ENCODE assay signal across 19 cellular contexts in the genomic region with DNA sequence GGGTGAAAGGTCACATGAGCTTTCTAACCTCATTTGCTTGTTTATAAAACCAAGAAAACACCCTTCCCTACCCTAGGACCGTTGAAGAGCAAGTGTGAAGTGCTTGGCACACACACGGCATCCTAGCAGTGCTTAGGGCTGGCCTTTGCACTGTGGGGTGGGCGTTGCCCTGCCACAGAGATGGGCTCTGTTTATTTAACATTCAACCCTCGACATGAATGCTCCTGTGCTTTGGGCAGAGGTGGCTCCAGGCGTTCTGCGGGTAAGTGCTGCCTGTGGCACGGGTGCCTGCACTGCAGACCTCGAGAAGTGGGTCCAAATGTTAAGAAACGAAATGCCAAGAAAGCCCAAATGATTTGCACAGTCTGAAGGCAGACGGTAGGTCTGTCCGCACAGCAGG.
DNase-seq lines count a peak whose midpoint lies in the region; ATAC-seq, FAIRE-seq and TF ChIP-seq lines count a peak whose summit lies in the region.
"Had no signal": no experiment of that assay in that cellular context is flagged by ENCODE, and none has a peak within 500 bp of the region (broad histone marks: within the 10 kb centered on the region; RNA-seq: fewer than 3 reads in every experiment).

No MANE protein-coding gene starts in this region.

- H4K5ac ChIP-seq in H1 (ENCODE audit: insufficient read length, low read depth, low read length) (no peak overlapping the region), mesendoderm (ENCODE audit: low read length) (no peak overlapping the region), H9 (ENCODE audit: insufficient read length, low read depth, low read length) (no peak overlapping the region)

- H2AFZ ChIP-seq in H1 (ENCODE audit: low read length) (no peak overlapping the region), H9 (ENCODE audit: low read length) (no peak overlapping the region)
- H2AFZ ChIP-seq: PC-9 had no signal

- no peaks in the 10 kb centered on the region for H3K36me3 ChIP-seq in heart right ventricle
- H3K36me3 ChIP-seq in H1 (ENCODE audit: control insufficient read depth in 2 of 4, insufficient read depth in 4 of 4, low read length in 3 of 4), result no peaks in the 10 kb centered on the region
- H3K36me3 ChIP-seq in mesendoderm (ENCODE audit: control insufficient read depth, insufficient read depth, low read length), result no peaks in the 10 kb centered on the region
- H3K36me3 ChIP-seq in skeletal muscle tissue (ENCODE audit: control insufficient read depth in 3 of 3, insufficient read depth in 3 of 3, low read length in 3 of 3), result no peaks in the 10 kb centered on the region
- H3K36me3 ChIP-seq: BE2C had no signal

- no peaks in the 10 kb centered on the region for H3K27me3 ChIP-seq in heart right ventricle
- no peaks in the 10 kb centered on the region for H3K27me3 ChIP-seq in H1 (replicated peaks in 1 of 4; ENCODE audit: control insufficient read depth in 3 of 4, extremely low read depth in 1 of 4, insufficient read depth in 3 of 4, low read length in 3 of 4)
- no peaks in the 10 kb centered on the region for H3K27me3 ChIP-seq in mesendoderm (ENCODE audit: insufficient read depth, low read length, poor library complexity)
- H3K27me3 ChIP-seq in skeletal muscle tissue (ENCODE audit: control insufficient read depth in 3 of 3, insufficient read depth in 3 of 3, low read length in 3 of 3), result no peaks in the 10 kb centered on the region
- no peaks in the 10 kb centered on the region for H3K27me3 ChIP-seq in H9 (ENCODE audit: insufficient read depth, low read length)
- H3K27me3 ChIP-seq: BE2C had no signal

- H2BK5ac ChIP-seq in H1 (ENCODE audit: low read depth, low read length) (no peak overlapping the region), mesendoderm (ENCODE audit: low read length) (peak overlapping the region; percentile 55), H9 (ENCODE audit: insufficient read length, low read length) (no peak overlapping the region)

- H3K27ac ChIP-seq in heart right ventricle, result peak overlapping the region; percentile 46 to 97 (median 78)
- no peak overlapping the region for H3K27ac ChIP-seq in H1 (ENCODE audit: low read depth, low read length)
- peak overlapping the region; percentile 61 for H3K27ac ChIP-seq in mesendoderm (ENCODE audit: low read depth, low read length)
- H3K27ac ChIP-seq in skeletal muscle tissue (ENCODE audit: low read depth, low read length), result peak overlapping the region; percentile 67
- H3K27ac ChIP-seq in H9 (ENCODE audit: insufficient read length, low read depth, low read length), result no peak overlapping the region
- H3K27ac ChIP-seq: PC-9 had no signal

- H3K23me2 ChIP-seq in H1 (ENCODE audit: low read depth, low read length) (no peaks in the 10 kb centered on the region), H9 (ENCODE audit: insufficient read length, low read depth, low read length, poor library complexity, severe bottlenecking) (no peaks in the 10 kb centered on the region)

- H3K23ac ChIP-seq in H1 (ENCODE audit: insufficient read length), result no peak overlapping the region
- no peak overlapping the region for H3K23ac ChIP-seq in mesendoderm (ENCODE audit: low read length)
- no peak overlapping the region for H3K23ac ChIP-seq in H9 (ENCODE audit: insufficient read length, low read depth, low read length)

- POLR2A ChIA-PET in H1 (lab: Charles Lee; ENCODE audit: partially characterized antibody), result no interaction called here

- 0 out of 2 replicates have a peak overlapping the region, but pooled peaks have one; percentile 23 for H2BK15ac ChIP-seq in H1 (ENCODE audit: low read length)
- no peak overlapping the region for H2BK15ac ChIP-seq in mesendoderm (replicated peaks; ENCODE audit: low read depth)
- no peak overlapping the region for H2BK15ac ChIP-seq in H9 (ENCODE audit: low read depth, low read length)

- intact Hi-C loops in heart right ventricle (cut with DNase I), result loop anchor here in 5 of 10 donors (5.0 to 10.0 kb wide), 9 partner anchors 73 to 173 kb away; a partner anchor contains a TSS
- intact Hi-C loops in Right ventricle myocardium inferior (cut with DNase I), result loop anchor here (2.0 to 5.0 kb wide), 4 partner anchors 65 to 165 kb away; no protein-coding TSS in a partner anchor

- H4K20me1 ChIP-seq in H1 (replicated peaks in 1 of 2; ENCODE audit: control insufficient read depth in 1 of 2, insufficient read depth in 2 of 2, low read length in 2 of 2) (no peaks in the 10 kb centered on the region), H9 (ENCODE audit: control insufficient read depth, insufficient read depth, insufficient read length) (no peaks in the 10 kb centered on the region)

- H2BK120ac ChIP-seq in H1 (replicated peaks; ENCODE audit: low read depth, low read length) (no peak overlapping the region), mesendoderm (ENCODE audit: low read depth, low read length) (no peak overlapping the region), H9 (ENCODE audit: low read depth, low read length, poor library complexity, severe bottlenecking) (no peak overlapping the region)

- 39 to 52% methylated on average over 11 of the region's 11 CpGs for whole genome bisulfite sequencing in heart right ventricle, 2 donors
- 93% methylated on average over 11 of the region's 11 CpGs; no CpG with 5 or more reads in 1 of the 2 experiments for WGBS in H1 (ENCODE audit: extremely low coverage in 1 of 2, insufficient coverage in 1 of 2, insufficient read length in 1 of 2, insufficient replicate concordance in 2 of 2, low coverage in 1 of 2, low lambda C conversion rate in 2 of 2, missing lambda C conversion rate in 1 of 2), 2 experiments
- WGBS in mesendoderm (ENCODE audit: extremely low coverage, insufficient coverage, low lambda C conversion rate), result no CpG with 5 or more reads among the region's 11 CpGs
- no CpG with 5 or more reads among the region's 11 CpGs for WGBS in H9 (ENCODE audit: extremely low coverage, insufficient read length, low lambda C conversion rate)

- H3K27me3 Mint-ChIP-seq in H9 (ENCODE audit: low read depth), result no peaks in the 10 kb centered on the region; the same call in 1 of the 2 replicates

- H3K4ac ChIP-seq in H1 (replicated peaks; ENCODE audit: insufficient read length, low read depth, low read length), result no peak overlapping the region
- H3K4ac ChIP-seq in mesendoderm (ENCODE audit: low read depth, low read length), result peak overlapping the region; percentile 41
- H3K4ac ChIP-seq in H9 (ENCODE audit: low read depth, low read length), result no peak overlapping the region

- ATAC-seq in heart right ventricle, result peak in 1 of 8 donors; percentile 21
- ATAC-seq in Right ventricle myocardium inferior, result no peak

- no peaks in the 10 kb centered on the region; the same call in 1 of the 2 replicates for H3K79me1 ChIP-seq in H1 (ENCODE audit: low read depth, low read length)
- H3K79me1 ChIP-seq in mesendoderm (ENCODE audit: low read length), result no peaks in the 10 kb centered on the region
- no peaks in the 10 kb centered on the region for H3K79me1 ChIP-seq in H9 (ENCODE audit: insufficient read depth, low read depth, low read length, poor library complexity, severe bottlenecking)

- TF ChIP-seq CTCF in heart right ventricle (IDR thresholded peaks at IDR 0.05), result no peak
- no peak for TF ChIP-seq CTCF in H1 (IDR thresholded peaks at IDR 0.05; ENCODE audit: control extremely low read depth in 1 of 3, insufficient read depth in 1 of 3, low read depth in 1 of 3, low read length in 3 of 3)
- TF ChIP-seq CTCF in H9 (conservative IDR thresholded peaks at IDR 0.05), result no peak

- FAIRE-seq in H1 (lab: Jason Lieb, UNC), result no peak
- FAIRE-seq: GM12891 had no signal

- peaks cover 0 to 82% (median 47%) of the 10 kb centered on the region in 9 donors for H3K4me1 ChIP-seq in heart right ventricle
- H3K4me1 ChIP-seq in H1 (replicated peaks in 1 of 4; ENCODE audit: control insufficient read depth in 3 of 4, insufficient read depth in 4 of 4, low read length in 3 of 4), result peaks cover 3 to 18% (median 5%) of the 10 kb centered on the region in 4 experiments; a peak in 6 of 7 replicates
- peaks cover 21% of the 10 kb centered on the region for H3K4me1 ChIP-seq in mesendoderm (ENCODE audit: control insufficient read depth, low read depth, low read length)
- peaks cover 27 to 51% (median 45%) of the 10 kb centered on the region in 3 donors for H3K4me1 ChIP-seq in skeletal muscle tissue (ENCODE audit: control insufficient read depth in 3 of 3, insufficient read depth in 3 of 3, low read length in 3 of 3)
- peaks cover 10% of the 10 kb centered on the region; the same call in 1 of the 2 replicates for H3K4me1 ChIP-seq in H9 (ENCODE audit: insufficient read depth, low read length)
- H3K4me1 ChIP-seq: BE2C had no signal

- TF ChIP-seq POLR2A in H1 (IDR thresholded peaks at IDR 0.05; ENCODE audit: control extremely low read depth in 1 of 2, low read depth in 2 of 2, low read length in 2 of 2), result no peak

- TF ChIP-seq RAD21 in H1 (IDR thresholded peaks at IDR 0.05 in 1 of 2, conservative IDR thresholded peaks at IDR 0.05 in 1 of 2; ENCODE audit: low read depth in 2 of 2, low read length in 2 of 2), result no peak

- H3K56ac ChIP-seq in H1 (replicated peaks; ENCODE audit: insufficient read length, low read depth, low read length), result no peak overlapping the region
- peak overlapping the region; percentile 61 for H3K56ac ChIP-seq in mesendoderm (ENCODE audit: low read length)
- no peak overlapping the region for H3K56ac ChIP-seq in H9 (ENCODE audit: insufficient read length, low read depth, low read length)

- H3K9me3 Mint-ChIP-seq in H9, result no peaks in the 10 kb centered on the region
- H3K9me3 Mint-ChIP-seq: IgD-negative memory B cell had no signal

- no peak overlapping the region for H3K9ac ChIP-seq in H1 (replicated peaks in 1 of 4; ENCODE audit: extremely low read depth in 1 of 4, low read depth in 3 of 4, low read length in 3 of 4)
- H3K9ac ChIP-seq in mesendoderm (ENCODE audit: low read length), result no peak overlapping the region
- H3K9ac ChIP-seq in skeletal muscle tissue (ENCODE audit: low read depth in 1 of 3, low read length in 3 of 3), result peak overlapping the region in 2 of 3 donors; percentile 24 to 74
- H3K9ac ChIP-seq in H9 (ENCODE audit: extremely low read depth, insufficient read length, low read length), result no peak overlapping the region
- H3K9ac ChIP-seq: SK-N-SH had no signal

- TF ChIP-seq EP300 in H1 (IDR thresholded peaks at IDR 0.05; ENCODE audit: borderline replicate concordance in 1 of 2, low read depth in 2 of 2, low read length in 2 of 2), result no peak

- no peaks in the 10 kb centered on the region for H3K79me2 ChIP-seq in H1 (ENCODE audit: control insufficient read depth in 1 of 2, insufficient read depth in 2 of 2, low read length in 2 of 2)
- no peaks in the 10 kb centered on the region for H3K79me2 ChIP-seq in mesendoderm (ENCODE audit: control insufficient read depth, insufficient read depth, low read length)
- H3K79me2 ChIP-seq in H9 (ENCODE audit: insufficient read depth, low read length), result no peaks in the 10 kb centered on the region

- H2BK12ac ChIP-seq in H1 (ENCODE audit: low read depth, low read length) (no peak overlapping the region), H9 (ENCODE audit: insufficient read length, low read depth, low read length) (no peak overlapping the region)

- H2AK5ac ChIP-seq in H1 (ENCODE audit: low read depth, low read length) (no peak overlapping the region), mesendoderm (ENCODE audit: low read length) (peak overlapping the region; percentile 28), H9 (ENCODE audit: insufficient read length, low read length) (no peak overlapping the region)

- no peak overlapping the region for H4K91ac ChIP-seq in H1 (replicated peaks; ENCODE audit: insufficient read length, low read length)
- H4K91ac ChIP-seq in H9 (ENCODE audit: insufficient read length, low read depth, low read length), result no peak overlapping the region

- H3K18ac ChIP-seq in H1 (ENCODE audit: extremely low read depth, low read length), result no peak overlapping the region
- H3K18ac ChIP-seq in mesendoderm (ENCODE audit: low read length), result no peak overlapping the region
- no peak overlapping the region for H3K18ac ChIP-seq in H9 (ENCODE audit: insufficient read length, low read depth, low read length)

- no peaks in the 10 kb centered on the region for H3K9me3 ChIP-seq in heart right ventricle
- no peaks in the 10 kb centered on the region for H3K9me3 ChIP-seq in H1 (ENCODE audit: insufficient read depth in 2 of 2, low read depth in 1 of 2, low read length in 1 of 2)
- H3K9me3 ChIP-seq in skeletal muscle tissue (ENCODE audit: control insufficient read depth in 3 of 3, low read length in 3 of 3), result no peaks in the 10 kb centered on the region
- no peaks in the 10 kb centered on the region for H3K9me3 ChIP-seq in H9 (ENCODE audit: control insufficient read depth, low read depth, low read length)
- H3K9me3 ChIP-seq: BE2C, SK-N-SH had no signal

- H4K8ac ChIP-seq in H1 (ENCODE audit: extremely low read depth, insufficient read depth, low read length) (no peak overlapping the region), mesendoderm (ENCODE audit: low read depth, low read length) (no peak overlapping the region), H9 (replicated peaks; ENCODE audit: insufficient read length, low read depth, low read length) (no peak overlapping the region)

- H3K4me3 ChIP-seq in heart right ventricle (no peak overlapping the region), H1 (ENCODE audit: extremely low read depth in 1 of 4, insufficient read depth in 2 of 4, low read depth in 3 of 4, low read length in 4 of 4) (no peak overlapping the region), mesendoderm (ENCODE audit: low read length) (no peak overlapping the region), skeletal muscle tissue (ENCODE audit: low read length in 3 of 3) (peak overlapping the region in 2 of 3 donors; percentile 6 to 23)
- H3K4me3 ChIP-seq: PC-9 had no signal

- H3K4me3 Mint-ChIP-seq in H9, result no peak overlapping the region
- H3K4me3 Mint-ChIP-seq: IgD-negative memory B cell had no signal

- H3T11ph ChIP-seq in H9 (ENCODE audit: low read length), result no peak overlapping the region

- peak overlapping the region in 1 of 3 experiments; percentile 66; a peak in 1 of 7 replicates for H3K27ac Mint-ChIP-seq in H9
- H3K27ac Mint-ChIP-seq: IgD-negative memory B cell had no signal

- H2BK20ac ChIP-seq in H1 (ENCODE audit: low read length), result 0 out of 2 replicates have a peak overlapping the region, but pooled peaks have one; percentile 25
- H2BK20ac ChIP-seq in H9 (ENCODE audit: low read depth, low read length, poor library complexity, severe bottlenecking), result no peak overlapping the region

- H3K4me1 Mint-ChIP-seq in H9, result peaks cover 50 to 72% of the 10 kb centered on the region in 2 experiments
- H3K4me1 Mint-ChIP-seq: IgD-negative memory B cell had no signal

- H3K14ac ChIP-seq in H1 (ENCODE audit: insufficient read length) (no peak overlapping the region), H9 (ENCODE audit: insufficient read depth, low read length) (no peak overlapping the region; the same call in 1 of the 2 replicates)

- CTCF ChIA-PET in H1 (lab: Charles Lee; ENCODE audit: partially characterized antibody), result interaction anchor here (0.8 kb wide), 2 partner anchors 17 to 56 kb away, joined by 3 read pairs; no protein-coding TSS in a partner anchor

- no peak overlapping the region for H3K4me2 ChIP-seq in H1 (ENCODE audit: insufficient read depth in 1 of 2, low read depth in 2 of 2, low read length in 2 of 2)
- no peak overlapping the region for H3K4me2 ChIP-seq in mesendoderm (ENCODE audit: low read length)
- no peak overlapping the region for H3K4me2 ChIP-seq in H9 (ENCODE audit: insufficient read depth, insufficient read length, low read length)
- H3K4me2 ChIP-seq: PC-9, SK-N-SH had no signal

- no peaks in the 10 kb centered on the region for H3K36me3 Mint-ChIP-seq in H9 (ENCODE audit: insufficient read depth in 1 of 3, low read depth in 3 of 3)
- H3K36me3 Mint-ChIP-seq: IgD-negative memory B cell had no signal

- DNase-seq in heart right ventricle (no peak), Right ventricle myocardium inferior (ENCODE audit: missing footprints) (no peak), H1 (ENCODE audit: low read depth in 1 of 2, low spot score in 2 of 2) (no peak), mesendoderm (no peak), H9 (no peak), NCI-H1105 treated with DMSO at 0.1 percent for 48 hours (lab: John Stamatoyannopoulos, UW) (no peak)
- DNase-seq: DND-41, GOT3, NCI-H1694 treated with DMSO at 0.1 percent for 48 hours, NCI-H2107, NCI-H748 treated with DMSO at 0.1 percent for 48 hours, PC-9, RPMI8226, SIG-M5 had no signal

Comparison
In these comparisons a context has a peak if more than half of its experiments do, and no peak if none do; other contexts are left out.
1. H3K27ac ChIP-seq: peak in heart right ventricle (10 of 10), mesendoderm (single experiment) and skeletal muscle tissue (single experiment); none in H1 (single experiment) and H9 (single experiment).
2. H3K4me3 ChIP-seq: peak in skeletal muscle tissue (2 of 3); none in heart right ventricle (0 of 10), H1 (0 of 4) and mesendoderm (single experiment).
3. H3K9ac ChIP-seq: peak in skeletal muscle tissue (2 of 3); none in H1 (0 of 4), mesendoderm (single experiment) and H9 (single experiment).